ENCODE assay signal across 18 cellular contexts in genomic region chr7:19113855-19114590, GRCh38. TPM values are rescaled to one million over a fixed set of nuclear protein-coding genes. Genes with fewer than 3 reads are reported as not detected.
A peak's percentile ranks its signal among the peaks of the same experiment; 100 is the strongest.
DNase-seq lines count a peak whose midpoint lies in the region; ATAC-seq, FAIRE-seq and TF ChIP-seq lines count a peak whose summit lies in the region.
"Had no signal": no experiment of that assay in that cellular context is flagged by ENCODE, and none has a peak within 500 bp of the region (broad histone marks: within the 10 kb centered on the region; RNA-seq: fewer than 3 reads in every experiment).

No MANE protein-coding gene starts in this region.

- no peak overlapping the region for H2BK120ac ChIP-seq in neuronal stem cell (ENCODE audit: low read depth, low read length)

- H3K79me1 ChIP-seq in neuronal stem cell (ENCODE audit: low read depth, low read length) = no peaks in the 10 kb centered on the region

- no peak for TF ChIP-seq POLR2A in esophagus squamous epithelium (IDR thresholded peaks at IDR 0.05)

- intact Hi-C loops in esophagus squamous epithelium (cut with DNase I) = no loop called here

- H3K27ac ChIP-seq in esophagus squamous epithelium (peak overlapping the region in 3 of 4 donors; percentile 38 to 86 (median 83)), small intestine (ENCODE audit: low read depth in 1 of 2, low read length in 1 of 2) (no peak overlapping the region), neuronal stem cell (replicated peaks; ENCODE audit: low read length) (no peak overlapping the region)
- H3K27ac ChIP-seq: Peyer's patch, prostate gland had no signal

- H3K9me3 ChIP-seq in esophagus squamous epithelium (no peaks in the 10 kb centered on the region), small intestine (ENCODE audit: control insufficient read depth, low read depth) (no peaks in the 10 kb centered on the region), neuronal stem cell (replicated peaks in 1 of 2; ENCODE audit: control insufficient read depth in 2 of 2, insufficient read depth in 1 of 2, low read depth in 1 of 2, low read length in 2 of 2) (no peaks in the 10 kb centered on the region)
- H3K9me3 ChIP-seq: Peyer's patch, prostate gland had no signal

- H3K14ac ChIP-seq in neuronal stem cell (ENCODE audit: low read length) = no peak overlapping the region

- no peak overlapping the region for H3K18ac ChIP-seq in neuronal stem cell (ENCODE audit: low read length)

- H3K36me3 ChIP-seq in esophagus squamous epithelium = no peaks in the 10 kb centered on the region
- no peaks in the 10 kb centered on the region for H3K36me3 ChIP-seq in small intestine (ENCODE audit: control insufficient read depth in 2 of 2, insufficient read depth in 2 of 2, low read length in 2 of 2)
- no peaks in the 10 kb centered on the region for H3K36me3 ChIP-seq in neuronal stem cell (replicated peaks in 1 of 2; ENCODE audit: control insufficient read depth in 2 of 2, insufficient read depth in 2 of 2, low read length in 2 of 2)
- H3K36me3 ChIP-seq: Peyer's patch, prostate gland had no signal

- peak overlapping the region in 3 of 4 donors; percentile 59 to 77 (median 61) for H3K4me3 ChIP-seq in esophagus squamous epithelium
- no peak overlapping the region for H3K4me3 ChIP-seq in small intestine (ENCODE audit: low read depth in 1 of 2, low read length in 2 of 2)
- no peak overlapping the region for H3K4me3 ChIP-seq in neuronal stem cell (ENCODE audit: low read length in 2 of 2)
- H3K4me3 ChIP-seq: Peyer's patch, prostate gland had no signal

- H2BK5ac ChIP-seq in neuronal stem cell (ENCODE audit: low read length) = no peak overlapping the region

- peaks cover 0 to 37% (median 0%) of the 10 kb centered on the region in 3 donors for H3K4me1 ChIP-seq in esophagus squamous epithelium
- no peaks in the 10 kb centered on the region for H3K4me1 ChIP-seq in small intestine (ENCODE audit: control insufficient read depth in 2 of 2, insufficient read depth in 1 of 2, low read depth in 1 of 2, low read length in 1 of 2)
- H3K4me1 ChIP-seq in neuronal stem cell (ENCODE audit: control insufficient read depth in 2 of 2, insufficient read depth in 1 of 2, low read depth in 1 of 2, low read length in 2 of 2) = peaks cover 0 to 10% of the 10 kb centered on the region in 2 donors
- H3K4me1 ChIP-seq: prostate gland had no signal

- no peak for TF ChIP-seq CTCF in esophagus squamous epithelium (IDR thresholded peaks at IDR 0.05)

- no peak overlapping the region for H3K4ac ChIP-seq in neuronal stem cell (ENCODE audit: low read length)

- no peak overlapping the region for H3K9ac ChIP-seq in neuronal stem cell (ENCODE audit: low read depth, low read length, poor library complexity)

- no peak overlapping the region for H2AFZ ChIP-seq in neuronal stem cell (ENCODE audit: low read length)

- no peak for ATAC-seq in activated naive CD4-positive, alpha-beta T cell treated with anti-CD3 and anti-CD28 coated beads, Interleukin-2, amount 50 U/mL, for 72 hours
- ATAC-seq: CD8-positive, alpha-beta T cell; stimulated activated naive CD8-positive, alpha-beta T cell treated with anti-CD3 and anti-CD28 coated beads, Interleukin-15, Interleukin-2, amounts not matched to agents 100 U/mL and 50 U/mL, for 24 hours had no signal

- H2BK15ac ChIP-seq in neuronal stem cell (ENCODE audit: low read length) = no peak overlapping the region

- 19 to 24% methylated on average over 4 of the region's 4 CpGs for WGBS in esophagus squamous epithelium, 2 donors
- 15 to 25% (median 20%) methylated on average over 4 of the region's 4 CpGs for WGBS in small intestine, 3 donors
- 100% methylated on average over 1 of the region's 4 CpGs for WGBS in neuronal stem cell (ENCODE audit: extremely low coverage in 2 of 2, insufficient read length in 2 of 2, insufficient replicate concordance in 1 of 2), 2 donors

- FAIRE-seq in small intestine (lab: Jason Lieb, UNC) = no peak

- H3K27ac Mint-ChIP-seq in activated naive CD4-positive, alpha-beta T cell treated with anti-CD3 and anti-CD28 coated beads, Interleukin-2, amount 50 U/mL, for 72 hours = no peak overlapping the region
- H3K27ac Mint-ChIP-seq: CD8-positive, alpha-beta T cell had no signal

- peaks cover 16 to 20% of the 10 kb centered on the region in 2 donors for H3K36me3 Mint-ChIP-seq in activated naive CD4-positive, alpha-beta T cell treated with anti-CD3 and anti-CD28 coated beads, Interleukin-2, amount 50 U/mL, for 72 hours
- H3K36me3 Mint-ChIP-seq: CD8-positive, alpha-beta T cell had no signal

- no peaks in the 10 kb centered on the region for H3K9me3 Mint-ChIP-seq in activated naive CD4-positive, alpha-beta T cell treated with anti-CD3 and anti-CD28 coated beads, Interleukin-2, amount 50 U/mL, for 72 hours

- no peak overlapping the region for H2BK12ac ChIP-seq in neuronal stem cell (ENCODE audit: low read length)

- no peak overlapping the region for H4K8ac ChIP-seq in neuronal stem cell (ENCODE audit: low read depth, low read length)

- no peak overlapping the region for H3K4me2 ChIP-seq in neuronal stem cell (ENCODE audit: insufficient read depth, low read length, poor library complexity, severe bottlenecking)

- DNase-seq in EH (ENCODE audit: low read depth) = peak; percentile 65
- peak; percentile 24 for DNase-seq in RPMI7951 (ENCODE audit: low read depth)
- DNase-seq in esophagus squamous epithelium (lab: John Stamatoyannopoulos, UW) = no peak
- DNase-seq in retina = peak; percentile 16
- no peak for DNase-seq in small intestine
- DNase-seq in COLO829 (ENCODE audit: low spot score) = no peak
- DNase-seq in activated naive CD4-positive, alpha-beta T cell treated with anti-CD3 and anti-CD28 coated beads, Interleukin-2, amount 50 U/mL, for 72 hours (ENCODE audit: low spot score in 2 of 2) = no peak
- no peak for DNase-seq in neuronal stem cell (ENCODE audit: low spot score)
- DNase-seq: activated CD4-positive, alpha-beta T cell treated with anti-CD3 and anti-CD28 coated beads, Interleukin-2, amount 50 U/mL, for 48 hours; CD8-positive, alpha-beta T cell; midbrain; NCI-H1417; Peyer's patch; stimulated activated naive CD8-positive, alpha-beta T cell treated with anti-CD3 and anti-CD28 coated beads, Interleukin-15, Interleukin-2, amounts not matched to agents 100 U/mL and 50 U/mL, for 24 hours; T-helper 2 cell had no signal

- no peak overlapping the region for H2AK5ac ChIP-seq in neuronal stem cell (ENCODE audit: low read depth, low read length)

- peaks cover 6 to 100% (median 28%) of the 10 kb centered on the region in 4 donors for H3K27me3 ChIP-seq in esophagus squamous epithelium
- peaks cover 4 to 45% of the 10 kb centered on the region in 2 donors for H3K27me3 ChIP-seq in small intestine (ENCODE audit: control insufficient read depth in 2 of 2, insufficient read depth in 2 of 2, low read length in 2 of 2)
- H3K27me3 ChIP-seq in neuronal stem cell (ENCODE audit: control insufficient read depth in 3 of 3, insufficient read depth in 3 of 3, low read depth in 1 of 3, low read length in 3 of 3) = peaks cover 32 to 89% (median 77%) of the 10 kb centered on the region in 3 experiments

- H4K91ac ChIP-seq in neuronal stem cell (ENCODE audit: low read depth, low read length, poor library complexity) = no peak overlapping the region

- no peak overlapping the region for H3K23ac ChIP-seq in neuronal stem cell (ENCODE audit: low read depth, low read length, poor library complexity)

RNA-seq across cellular contexts. Expression of gene TWIST1, which starts 3.4 kb away (rescaled TPM):
- 32.0 and 36.8 TPM in 2 replicates for total RNA-seq in RPMI7951 (2014; rRNA removed; shearing (Covaris generic))
- total RNA-seq in esophagus squamous epithelium = 10 to 100 TPM in 1 of 4 donors, 1 to 10 TPM in 2, not detected in 1; 2.5 to 20.0 (median 8.0) TPM
- polyA plus RNA-seq in small intestine = under 1 TPM in 1 of 3 donors, not detected in 2; 0.36 TPM
- not detected for total RNA-seq in activated naive CD4-positive, alpha-beta T cell treated with anti-CD3 and anti-CD28 coated beads, Interleukin-2, amount 50 U/mL, for 72 hours
- polyA plus RNA-seq in neuronal stem cell (2013, experiment 1 of 2) = 0.20 TPM
- 0.22 TPM for polyA plus RNA-seq in neuronal stem cell (2013, experiment 2 of 2)
- total RNA-seq: CD8-positive, alpha-beta T cell; epithelial cell of proximal tubule; NCI-H460 had no signal

RNA-seq across cellular contexts. Expression of gene FERD3L, which starts 31.2 kb away (rescaled TPM):
- not detected in 2 replicates for total RNA-seq in RPMI7951 (2014; rRNA removed; shearing (Covaris generic))
- not detected for total RNA-seq in esophagus squamous epithelium
- not detected for polyA plus RNA-seq in small intestine
- not detected for total RNA-seq in activated naive CD4-positive, alpha-beta T cell treated with anti-CD3 and anti-CD28 coated beads, Interleukin-2, amount 50 U/mL, for 72 hours
- polyA plus RNA-seq in neuronal stem cell (2013, experiment 1 of 2) = not detected
- polyA plus RNA-seq in neuronal stem cell (2013, experiment 2 of 2) = not detected
- total RNA-seq: CD8-positive, alpha-beta T cell; epithelial cell of proximal tubule; NCI-H460; Peyer's patch; prostate gland had no signal

Comparison
In these comparisons a context has a peak if more than half of its experiments do, and no peak if none do; other contexts are left out.
1. DNase-seq: peak in EH (single experiment), RPMI7951 (single experiment) and retina (single experiment); none in esophagus squamous epithelium (single experiment), small intestine (single experiment), COLO829 (single experiment), activated naive CD4-positive, alpha-beta T cell treated with anti-CD3 and anti-CD28 coated beads, Interleukin-2, amount 50 U/mL, for 72 hours (0 of 2) and neuronal stem cell (single experiment).
2. H3K27ac ChIP-seq: peak in esophagus squamous epithelium (3 of 4); none in small intestine (0 of 2) and neuronal stem cell (single experiment).
3. H3K4me3 ChIP-seq: peak in esophagus squamous epithelium (3 of 4); none in small intestine (0 of 2) and neuronal stem cell (0 of 2).